Comparison of ENCODE assay signal across 23 cellular contexts in genomic region chr22:27295071-27295470, GRCh38.
DNase-seq lines count a peak whose midpoint lies in the region; ATAC-seq, FAIRE-seq and TF ChIP-seq lines count a peak whose summit lies in the region.
"Had no signal": no experiment of that assay in that cellular context is flagged by ENCODE, and none has a peak within 500 bp of the region (broad histone marks: within the 10 kb centered on the region; RNA-seq: fewer than 3 reads in every experiment).

No MANE protein-coding gene starts in this region.

- CTCF ChIA-PET in HEK293 (lab: Yijun Ruan, JAX) = interaction anchor here (0.8 kb wide), 1 partner anchor 79 kb away, joined by 3 read pairs; no protein-coding TSS in a partner anchor

- H3K27me3 ChIP-seq in MG63 (no peaks in the 10 kb centered on the region), bronchial epithelial cell (ENCODE audit: control insufficient read depth, insufficient read depth, low read length) (peaks cover 13% of the 10 kb centered on the region)

- no peak for TF ChIP-seq CTCF in HEK293 (tag by site-specific recombination; IDR thresholded peaks at IDR 0.05)
- no peak for TF ChIP-seq CTCF in bronchial epithelial cell (IDR thresholded peaks at IDR 0.05; ENCODE audit: insufficient read depth, low read length, severe bottlenecking)
- TF ChIP-seq CTCF in neural crest cell (conservative IDR thresholded peaks at IDR 0.05) = no peak

- no peak overlapping the region for H3K27ac ChIP-seq in HEK293 (ENCODE audit: extremely low read depth, low read depth, low read length)
- H3K27ac ChIP-seq: C4-2B had no signal

- H3K4me3 ChIP-seq in HEK293 (ENCODE audit: low read depth, low read length) = no peak overlapping the region
- H3K4me3 ChIP-seq in MG63 = no peak overlapping the region
- H3K4me3 ChIP-seq in bronchial epithelial cell (ENCODE audit: low read depth, low read length) = no peak overlapping the region

- POLR2A ChIA-PET in HEK293 (lab: Yijun Ruan, JAX) = no interaction called here

- H3K36me3 ChIP-seq in HEK293 (ENCODE audit: control insufficient read depth in 2 of 2, insufficient read depth in 1 of 2, low read length in 2 of 2) = no peaks in the 10 kb centered on the region
- H3K36me3 ChIP-seq in MG63 = no peaks in the 10 kb centered on the region
- H3K36me3 ChIP-seq in bronchial epithelial cell (ENCODE audit: control insufficient read depth, insufficient read depth, low read length) = no peaks in the 10 kb centered on the region

- H3K9me3 ChIP-seq in HEK293 (ENCODE audit: control insufficient read depth, insufficient read depth, low read depth, low read length) (no peaks in the 10 kb centered on the region), MG63 (no peaks in the 10 kb centered on the region)
- H3K9me3 ChIP-seq: Caco-2 had no signal

- FAIRE-seq in bronchial epithelial cell (lab: Jason Lieb, UNC) = no peak
- FAIRE-seq: A204.1, GM12892, HepG2, HTR-8/SVneo had no signal

- H3K27me3 Mint-ChIP-seq in neural crest cell (ENCODE audit: low read depth) = no peaks in the 10 kb centered on the region

- H3K4me1 Mint-ChIP-seq in neural crest cell = peaks cover 47% of the 10 kb centered on the region

- intact Hi-C loops in head of caudate nucleus (cut with DNase I) = no loop called here

- no peak for ATAC-seq in GM18502 (IDR thresholded peaks at IDR 0.05; ENCODE audit: poor library complexity, unreplicated experiment)
- ATAC-seq: HCT116, HepG2 had no signal

- DNase-seq in MG63 = peak; percentile 69
- peak; percentile 7 for DNase-seq in bronchial epithelial cell (ENCODE audit: low read depth)
- no peak for DNase-seq in neural crest cell (ENCODE audit: low read depth, low spot score)
- DNase-seq in activated CD4-positive, alpha-beta T cell treated with anti-CD3 and anti-CD28 coated beads for 48 hours = no peak
- DNase-seq in head of caudate nucleus = no peak
- DNase-seq in OCI-M2 (lab: John Stamatoyannopoulos, UW; ENCODE audit: unreplicated experiment) = no peak
- DNase-seq: AML-193; Caco-2; CD4-positive, alpha-beta T cell; DMS153; DMS79; GDM1; GOT3; H7 had no signal

- H3K36me3 Mint-ChIP-seq in neural crest cell (ENCODE audit: low read depth) = no peaks in the 10 kb centered on the region
- H3K36me3 Mint-ChIP-seq: IgD-negative memory B cell had no signal

- no peak overlapping the region for H3K4me3 Mint-ChIP-seq in neural crest cell
- H3K4me3 Mint-ChIP-seq: CD4-positive, alpha-beta T cell; IgD-negative memory B cell had no signal

- H3K4me1 ChIP-seq in HEK293 (ENCODE audit: control insufficient read depth, insufficient read depth, low read length) = no peaks in the 10 kb centered on the region; the same call in 1 of the 2 replicates
- H3K4me1 ChIP-seq: Caco-2 had no signal

- H3K9me3 Mint-ChIP-seq in neural crest cell = no peaks in the 10 kb centered on the region
- H3K9me3 Mint-ChIP-seq: CD4-positive, alpha-beta T cell had no signal

- peak overlapping the region; percentile 30 for H3K27ac Mint-ChIP-seq in neural crest cell (ENCODE audit: unreplicated experiment)
- H3K27ac Mint-ChIP-seq: CD4-positive, alpha-beta T cell; IgD-negative memory B cell had no signal

TF ChIP-seq in HEK293, 187 proteins besides CTCF, POLR2A, EP300 and RAD21:
- TF ChIP-seq OSR2 (tag by site-specific recombination; IDR thresholded peaks at IDR 0.05) (no peak), HIC1 (tag by site-specific recombination; IDR thresholded peaks at IDR 0.05) (no peak), ZIC2 (tag by site-specific recombination; IDR thresholded peaks at IDR 0.05) (0 out of 2 replicates have a peak, but pooled peaks have one; percentile 16), ZNF654 (tag by site-specific recombination; IDR thresholded peaks at IDR 0.05; ENCODE audit: low read depth) (no peak)

Comparison
In these comparisons a context has a peak if more than half of its experiments do, and no peak if none do; other contexts are left out.
1. DNase-seq: peak in MG63 (single experiment) and bronchial epithelial cell (single experiment); none in neural crest cell (single experiment), activated CD4-positive, alpha-beta T cell treated with anti-CD3 and anti-CD28 coated beads for 48 hours (single experiment), head of caudate nucleus (0 of 42) and OCI-M2 (single experiment).